12 cellular contexts compared by ENCODE assay signal in the genomic region with DNA sequence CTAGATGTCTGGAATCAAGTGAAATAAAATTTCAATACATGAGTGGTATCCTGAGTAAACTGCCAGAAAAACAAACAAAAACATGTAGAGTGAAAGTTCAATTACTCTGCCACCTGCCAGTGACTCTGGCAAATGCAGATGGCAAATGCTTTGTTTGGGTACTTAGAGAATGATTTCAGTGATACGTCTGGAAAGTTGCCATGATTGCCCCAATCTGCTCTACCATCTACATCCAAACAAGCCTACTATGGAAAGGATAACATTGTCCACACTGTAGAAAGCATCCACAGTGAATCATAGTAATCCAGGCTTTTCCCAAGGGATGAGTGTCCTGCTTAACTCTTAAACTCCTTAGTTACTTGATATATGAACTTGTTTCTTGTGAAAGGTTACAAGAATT. TPM values are rescaled to one million over a fixed set of nuclear protein-coding genes. Genes with fewer than 3 reads are reported as not detected.
DNase-seq lines count a peak whose midpoint lies in the region; ATAC-seq and TF ChIP-seq lines count a peak whose summit lies in the region.
"Had no signal": no experiment of that assay in that cellular context is flagged by ENCODE, and none has a peak within 500 bp of the region (broad histone marks: within the 10 kb centered on the region; RNA-seq: fewer than 3 reads in every experiment).

No MANE protein-coding gene starts in this region.

- H3K4me3 Mint-ChIP-seq in endodermal cell: no peak overlapping the region
- H3K4me3 Mint-ChIP-seq in natural killer cell treated with Interleukin-12 subunit alpha and Interleukin-12 subunit beta and Interleukin-15 and Interleukin-18, amount 100 ng/mL, for 72 hours: no peak overlapping the region
- H3K4me3 Mint-ChIP-seq in stimulated activated naive CD8-positive, alpha-beta T cell treated with anti-CD3 and anti-CD28 coated beads, Interleukin-15, amount 100 ng/mL, for 72 hours: no peak overlapping the region
- H3K4me3 Mint-ChIP-seq: central memory CD8-positive, alpha-beta T cell had no signal

- RAD21 ChIA-PET in HCT116 (lab: Charles Lee; ENCODE audit: low non-redundant PET in 1 of 2, low total read pairs in 2 of 2, uncharacterized antibody in 2 of 2, unreplicated experiment in 2 of 2): no interaction called here

- peaks cover 3% of the 10 kb centered on the region; the same call in 1 of the 2 replicates for H3K9me2 ChIP-seq in HCT116 (ENCODE audit: insufficient read depth)

- no peak for TF ChIP-seq POLR2A in HCT116 (IDR thresholded peaks at IDR 0.05; ENCODE audit: borderline replicate concordance, extremely low read depth, insufficient read depth, insufficient read length)

- TF ChIP-seq RAD21 in HCT116 (IDR thresholded peaks at IDR 0.05; ENCODE audit: low read depth): no peak

- intact Hi-C loops in HCT116 (cut with micrococcal nuclease): no loop called here

- H3K27me3 ChIP-seq in HCT116 (ENCODE audit: insufficient read depth, low read length): no peaks in the 10 kb centered on the region
- H3K27me3 ChIP-seq in endodermal cell (ENCODE audit: control insufficient read depth, insufficient read depth, low read length, poor library complexity, severe bottlenecking): no peaks in the 10 kb centered on the region

- in situ Hi-C loops in ACHN (cut with HindIII; ENCODE audit: low pct_ligation_motif_present, low pct_unique_long_range_greater_than_20kb, low sequenced_read_pairs): no loop called here

- DNase-seq in ACHN: peak; percentile 8
- DNase-seq in HCT116 (ENCODE audit: low read depth, low spot score): no peak
- peak; percentile 44 for DNase-seq in NCI-H510A (lab: John Stamatoyannopoulos, UW)
- no peak for DNase-seq in endodermal cell
- DNase-seq in natural killer cell treated with Interleukin-12 subunit alpha and Interleukin-12 subunit beta and Interleukin-15 and Interleukin-18, amount 100 ng/mL, for 72 hours (ENCODE audit: low spot score): no peak
- DNase-seq in stimulated activated naive CD8-positive, alpha-beta T cell treated with anti-CD3 and anti-CD28 coated beads, Interleukin-15, amount 100 ng/mL, for 72 hours: no peak
- no peak for DNase-seq in amygdala (lab: John Stamatoyannopoulos, UW)
- DNase-seq: AML-193, hippocampal formation had no signal

- H3K9me3 ChIP-seq in HCT116 (ENCODE audit: control insufficient read depth in 1 of 2, insufficient read depth in 1 of 2, low read depth in 1 of 2, low read length in 2 of 2) (no peaks in the 10 kb centered on the region), endodermal cell (ENCODE audit: control insufficient read depth, low read length) (no peaks in the 10 kb centered on the region)

- BruUV-seq in HCT116 (replicated peaks; lab: Mats Ljungman, UMichigan): no TSS peak

- H3K4me3 ChIP-seq in HCT116 (replicated peaks in 1 of 2; ENCODE audit: low read depth in 1 of 2, low read length in 2 of 2) (no peak overlapping the region), endodermal cell (ENCODE audit: low read length) (no peak overlapping the region)

- peak overlapping the region; percentile 92 for H2AFZ ChIP-seq in HCT116 (ENCODE audit: low read depth, low read length, poor library complexity, severe bottlenecking)

- H3K27me3 Mint-ChIP-seq in endodermal cell (ENCODE audit: insufficient read depth): no peaks in the 10 kb centered on the region
- peaks cover 20 to 36% of the 10 kb centered on the region in 2 donors for H3K27me3 Mint-ChIP-seq in natural killer cell treated with Interleukin-12 subunit alpha and Interleukin-12 subunit beta and Interleukin-15 and Interleukin-18, amount 100 ng/mL, for 72 hours
- H3K27me3 Mint-ChIP-seq in stimulated activated naive CD8-positive, alpha-beta T cell treated with anti-CD3 and anti-CD28 coated beads, Interleukin-15, amount 100 ng/mL, for 72 hours: peaks cover 32% of the 10 kb centered on the region

- ATAC-seq in HCT116: no peak
- ATAC-seq in natural killer cell treated with Interleukin-12 subunit alpha and Interleukin-12 subunit beta and Interleukin-15 and Interleukin-18, amount 100 ng/mL, for 72 hours: no peak
- no peak for ATAC-seq in activated CD4-positive, CD25-positive, alpha-beta regulatory T cell treated with anti-CD3 and anti-CD28 coated beads, Interleukin-2, amount 50 U/mL, for 24 hours
- no peak for ATAC-seq in stimulated activated naive CD8-positive, alpha-beta T cell treated with anti-CD3 and anti-CD28 coated beads, Interleukin-15, amount 100 ng/mL, for 72 hours

- H3K36me3 Mint-ChIP-seq in endodermal cell (ENCODE audit: low read depth): no peaks in the 10 kb centered on the region
- no peaks in the 10 kb centered on the region for H3K36me3 Mint-ChIP-seq in natural killer cell treated with Interleukin-12 subunit alpha and Interleukin-12 subunit beta and Interleukin-15 and Interleukin-18, amount 100 ng/mL, for 72 hours

- H3K79me2 ChIP-seq in HCT116 (ENCODE audit: insufficient read depth, low read length): no peaks in the 10 kb centered on the region

- WGBS in endodermal cell (ENCODE audit: insufficient coverage in 1 of 2, insufficient read length in 1 of 2), 2 experiments: 93% methylated on average over 1 of the region's 1 CpG; no CpG with 5 or more reads in 1 of the 2 experiments

- no peaks in the 10 kb centered on the region for H3K9me3 Mint-ChIP-seq in endodermal cell
- H3K9me3 Mint-ChIP-seq in natural killer cell treated with Interleukin-12 subunit alpha and Interleukin-12 subunit beta and Interleukin-15 and Interleukin-18, amount 100 ng/mL, for 72 hours: no peaks in the 10 kb centered on the region
- no peaks in the 10 kb centered on the region for H3K9me3 Mint-ChIP-seq in stimulated activated naive CD8-positive, alpha-beta T cell treated with anti-CD3 and anti-CD28 coated beads, Interleukin-15, amount 100 ng/mL, for 72 hours
- H3K9me3 Mint-ChIP-seq: central memory CD8-positive, alpha-beta T cell had no signal

- peaks cover 12% of the 10 kb centered on the region for H3K4me1 Mint-ChIP-seq in endodermal cell
- H3K4me1 Mint-ChIP-seq in natural killer cell treated with Interleukin-12 subunit alpha and Interleukin-12 subunit beta and Interleukin-15 and Interleukin-18, amount 100 ng/mL, for 72 hours (ENCODE audit: low read depth in 2 of 2): peaks cover 9 to 14% of the 10 kb centered on the region in 2 donors
- H3K4me1 Mint-ChIP-seq in stimulated activated naive CD8-positive, alpha-beta T cell treated with anti-CD3 and anti-CD28 coated beads, Interleukin-15, amount 100 ng/mL, for 72 hours: peaks cover 53% of the 10 kb centered on the region

- no peaks in the 10 kb centered on the region for H4K20me1 ChIP-seq in HCT116 (ENCODE audit: insufficient read depth)

- POLR2A ChIA-PET in HCT116 (lab: Charles Lee): no interaction called here

- no peak overlapping the region for H3K27ac ChIP-seq in HCT116 (ENCODE audit: low read depth, low read length)
- H3K27ac ChIP-seq in endodermal cell (ENCODE audit: low read depth, low read length): no peak overlapping the region

- H3K9ac ChIP-seq in HCT116 (ENCODE audit: low read length) (no peak overlapping the region), endodermal cell (ENCODE audit: extremely low read depth, low read length, poor library complexity, severe bottlenecking) (no peak overlapping the region)

- TF ChIP-seq CTCF in HCT116 (IDR thresholded peaks at IDR 0.05 in 2 of 3, conservative IDR thresholded peaks at IDR 0.05 in 1 of 3; ENCODE audit: borderline replicate concordance in 1 of 3, insufficient read depth in 1 of 3, low read depth in 2 of 3, low read length in 2 of 3) (0 out of 6 replicates have a peak, but pooled peaks of 1 of the 3 experiments have one; percentile 27), endodermal cell (conservative IDR thresholded peaks at IDR 0.05) (peak; percentile 28)

- H3K4me1 ChIP-seq in HCT116 (ENCODE audit: control insufficient read depth in 1 of 2, insufficient read depth in 2 of 2, low read length in 2 of 2) (peaks cover 2 to 48% of the 10 kb centered on the region in 2 experiments; a peak in 3 of 4 replicates), endodermal cell (ENCODE audit: control insufficient read depth, insufficient read depth, low read length) (no peaks in the 10 kb centered on the region)

- CTCF ChIA-PET in HCT116 (lab: Charles Lee): no interaction called here

- no peak overlapping the region for H3K4me2 ChIP-seq in HCT116 (ENCODE audit: low read length)

- H3K36me3 ChIP-seq in HCT116 (ENCODE audit: control insufficient read depth in 1 of 2, insufficient read depth in 2 of 2, low read length in 2 of 2) (no peaks in the 10 kb centered on the region), endodermal cell (ENCODE audit: control insufficient read depth, insufficient read depth, low read length) (no peaks in the 10 kb centered on the region)

- no peak overlapping the region for H3K27ac Mint-ChIP-seq in endodermal cell
- H3K27ac Mint-ChIP-seq in natural killer cell treated with Interleukin-12 subunit alpha and Interleukin-12 subunit beta and Interleukin-15 and Interleukin-18, amount 100 ng/mL, for 72 hours: no peak overlapping the region
- no peak overlapping the region for H3K27ac Mint-ChIP-seq in stimulated activated naive CD8-positive, alpha-beta T cell treated with anti-CD3 and anti-CD28 coated beads, Interleukin-15, amount 100 ng/mL, for 72 hours

TF ChIP-seq in HCT116, 20 proteins besides CTCF, POLR2A, EP300 and RAD21 (continues in another document):
- TF ChIP-seq ZFX (IDR thresholded peaks at IDR 0.05) (no peak), ZNF274 (IDR thresholded peaks at IDR 0.05; ENCODE audit: low read depth, low read length) (no peak)
- TF ChIP-seq, protein P1, sequence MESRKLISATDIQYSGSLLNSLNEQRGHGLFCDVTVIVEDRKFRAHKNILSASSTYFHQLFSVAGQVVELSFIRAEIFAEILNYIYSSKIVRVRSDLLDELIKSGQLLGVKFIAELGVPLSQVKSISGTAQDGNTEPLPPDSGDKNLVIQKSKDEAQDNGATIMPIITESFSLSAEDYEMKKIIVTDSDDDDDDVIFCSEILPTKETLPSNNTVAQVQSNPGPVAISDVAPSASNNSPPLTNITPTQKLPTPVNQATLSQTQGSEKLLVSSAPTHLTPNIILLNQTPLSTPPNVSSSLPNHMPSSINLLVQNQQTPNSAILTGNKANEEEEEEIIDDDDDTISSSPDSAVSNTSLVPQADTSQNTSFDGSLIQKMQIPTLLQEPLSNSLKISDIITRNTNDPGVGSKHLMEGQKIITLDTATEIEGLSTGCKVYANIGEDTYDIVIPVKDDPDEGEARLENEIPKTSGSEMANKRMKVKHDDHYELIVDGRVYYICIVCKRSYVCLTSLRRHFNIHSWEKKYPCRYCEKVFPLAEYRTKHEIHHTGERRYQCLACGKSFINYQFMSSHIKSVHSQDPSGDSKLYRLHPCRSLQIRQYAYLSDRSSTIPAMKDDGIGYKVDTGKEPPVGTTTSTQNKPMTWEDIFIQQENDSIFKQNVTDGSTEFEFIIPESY (IDR thresholded peaks at IDR 0.05; ENCODE audit: extremely low read depth, insufficient replicate concordance, low read length): no peak

RNA-seq across cellular contexts. Expression of a gene that starts 3.4 kb away (rescaled TPM):
- total RNA-seq in HCT116 (2021; ENCODE audit: unreplicated experiment) (0.20 TPM), endodermal cell (not detected)
- polyA plus RNA-seq in HCT116 (2012): 0.14 TPM in 1 of 2 replicates, not detected in the other
- 0.21 TPM for polyA plus RNA-seq in endodermal cell (2013, experiment 1 of 2)
- not detected for polyA plus RNA-seq in endodermal cell (2013, experiment 2 of 2)
- total RNA-seq in natural killer cell treated with Interleukin-12 subunit alpha and Interleukin-12 subunit beta and Interleukin-15 and Interleukin-18, amount 100 ng/mL, for 72 hours: not detected
- total RNA-seq: T-helper 1 cell treated with Interleukin-12 subunit alpha and Interleukin-12 subunit beta and Interleukin-4 antibody, amounts not matched to agents 30 ng/mL and 1 ng/mL, for 36 hours had no signal

Comparison
In these comparisons a context has a peak if more than half of its experiments do, and no peak if none do; other contexts are left out.
1. DNase-seq: peak in ACHN (single experiment) and NCI-H510A (single experiment); none in HCT116 (single experiment), endodermal cell (single experiment), natural killer cell treated with Interleukin-12 subunit alpha and Interleukin-12 subunit beta and Interleukin-15 and Interleukin-18, amount 100 ng/mL, for 72 hours (single experiment), stimulated activated naive CD8-positive, alpha-beta T cell treated with anti-CD3 and anti-CD28 coated beads, Interleukin-15, amount 100 ng/mL, for 72 hours (0 of 2) and amygdala (0 of 56).